Comparison of ENCODE assay signal across 8 cellular contexts in genomic region chr5:14134771-14135170, GRCh38.
"Had no signal": no experiment of that assay in that cellular context is flagged by ENCODE, and none has a peak within 500 bp of the region (broad histone marks: within the 10 kb centered on the region; RNA-seq: fewer than 3 reads in every experiment).

No MANE protein-coding gene starts in this region.

- H3K4me1 ChIP-seq: HAP-1 had no signal

- H3K36me3 ChIP-seq: HAP-1 had no signal

- H3K4me3 ChIP-seq: GM23248, HAP-1, K562 had no signal

- H3K27ac ChIP-seq: GM23248, KMS-11 had no signal

- ATAC-seq: HCT116, HepG2, K562 had no signal

- DNase-seq: GM23248, GOT3, H7 had no signal

- FAIRE-seq: HepG2, K562 had no signal

- H3K9me3 ChIP-seq: HAP-1 had no signal
